ENCODE assay signal across 19 cellular contexts in the genomic region with DNA sequence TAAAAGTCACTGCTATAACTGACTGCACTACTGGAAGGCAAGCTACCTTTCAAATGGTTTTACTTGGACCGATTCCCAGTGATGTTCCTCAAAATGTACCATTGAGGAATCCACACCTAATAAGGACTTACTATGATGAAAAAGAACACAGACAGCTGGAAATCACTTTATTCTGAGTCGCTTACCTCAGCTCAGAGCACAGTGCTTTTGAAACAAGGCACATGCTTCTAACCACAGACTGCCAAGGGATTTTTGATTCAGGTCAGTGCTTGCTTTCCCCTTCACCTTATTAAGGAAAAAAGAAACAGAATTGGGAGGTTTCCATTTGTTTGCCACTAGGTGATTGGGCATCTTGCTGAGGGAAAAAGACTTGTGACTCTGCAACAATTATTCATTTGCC.
A peak's percentile ranks its signal among the peaks of the same experiment; 100 is the strongest.
DNase-seq lines count a peak whose midpoint lies in the region; ATAC-seq and TF ChIP-seq lines count a peak whose summit lies in the region.
"Had no signal": no experiment of that assay in that cellular context is flagged by ENCODE, and none has a peak within 500 bp of the region (broad histone marks: within the 10 kb centered on the region; RNA-seq: fewer than 3 reads in every experiment).

No MANE protein-coding gene starts in this region.

- intact Hi-C loops in sciatic nerve (cut with DNase I), result no loop called here

- no peak overlapping the region for H3K4me3 ChIP-seq in epithelial cell of proximal tubule (ENCODE audit: low read depth, low read length)
- H3K4me3 ChIP-seq in gastroesophageal sphincter, result no peak overlapping the region
- H3K4me3 ChIP-seq: GM23248 had no signal

- peak; percentile 79 for DNase-seq in epithelial cell of proximal tubule (ENCODE audit: low read depth)
- DNase-seq in midbrain (lab: John Stamatoyannopoulos, UW), result peak; percentile 25
- no peak for DNase-seq in sciatic nerve (ENCODE audit: low spot score)
- DNase-seq in omental fat pad (ENCODE audit: low spot score), result no peak
- no peak for DNase-seq in DMS79 (lab: John Stamatoyannopoulos, UW)
- DNase-seq: ACHN; BE2C; C1 segment of cervical spinal cord; CD4-positive, CD25-positive, alpha-beta regulatory T cell; CD8-positive, alpha-beta memory T cell; COR-L47; DMS 273 treated with DMSO at 0.1 percent for 48 hours; DMS53; GM23248; HFFc6 had no signal

- 60 to 66% methylated on average over 2 of the region's 2 CpGs for WGBS in gastroesophageal sphincter (ENCODE audit: low coverage in 1 of 2), 2 donors

- no peak for TF ChIP-seq POLR2A in gastroesophageal sphincter (IDR thresholded peaks at IDR 0.05)

- peaks cover 0 to 9% (median 0%) of the 10 kb centered on the region in 3 donors for H3K4me1 ChIP-seq in gastroesophageal sphincter
- H3K4me1 ChIP-seq: BE2C had no signal

- no peak for TF ChIP-seq EP300 in gastroesophageal sphincter (IDR thresholded peaks at IDR 0.05)

- H3K27me3 ChIP-seq in gastroesophageal sphincter, result no peaks in the 10 kb centered on the region
- H3K27me3 ChIP-seq: BE2C had no signal

- no peaks in the 10 kb centered on the region for H3K36me3 ChIP-seq in gastroesophageal sphincter
- H3K36me3 ChIP-seq: BE2C had no signal

- H3K9me3 ChIP-seq in gastroesophageal sphincter, result no peaks in the 10 kb centered on the region
- H3K9me3 ChIP-seq: BE2C had no signal

- peak overlapping the region in 1 of 4 donors; percentile 50 for H3K27ac ChIP-seq in gastroesophageal sphincter
- H3K27ac ChIP-seq: GM23248 had no signal

- ATAC-seq in gastroesophageal sphincter (peak; percentile 16), sciatic nerve (peak; percentile 30), omental fat pad (ENCODE audit: low FRiP score) (no peak), HG03025 (IDR thresholded peaks at IDR 0.05; ENCODE audit: low FRiP score, unreplicated experiment) (no peak), HG03139 (IDR thresholded peaks at IDR 0.05; ENCODE audit: unreplicated experiment) (no peak)
- ATAC-seq: HCT116 had no signal

- TF ChIP-seq CTCF in epithelial cell of proximal tubule (conservative IDR thresholded peaks at IDR 0.05; ENCODE audit: low read depth, low read length), result no peak
- no peak for TF ChIP-seq CTCF in gastroesophageal sphincter (IDR thresholded peaks at IDR 0.05)
- no peak for TF ChIP-seq CTCF in omental fat pad (IDR thresholded peaks at IDR 0.05)

Comparison
In these comparisons a context has a peak if more than half of its experiments do, and no peak if none do; other contexts are left out.
1. DNase-seq: peak in epithelial cell of proximal tubule (single experiment) and midbrain (single experiment); none in sciatic nerve (single experiment), omental fat pad (single experiment) and DMS79 (single experiment).
2. ATAC-seq: peak in gastroesophageal sphincter (single experiment) and sciatic nerve (single experiment); none in omental fat pad (single experiment), HG03025 (single experiment) and HG03139 (single experiment).